In the genomic region with DNA sequence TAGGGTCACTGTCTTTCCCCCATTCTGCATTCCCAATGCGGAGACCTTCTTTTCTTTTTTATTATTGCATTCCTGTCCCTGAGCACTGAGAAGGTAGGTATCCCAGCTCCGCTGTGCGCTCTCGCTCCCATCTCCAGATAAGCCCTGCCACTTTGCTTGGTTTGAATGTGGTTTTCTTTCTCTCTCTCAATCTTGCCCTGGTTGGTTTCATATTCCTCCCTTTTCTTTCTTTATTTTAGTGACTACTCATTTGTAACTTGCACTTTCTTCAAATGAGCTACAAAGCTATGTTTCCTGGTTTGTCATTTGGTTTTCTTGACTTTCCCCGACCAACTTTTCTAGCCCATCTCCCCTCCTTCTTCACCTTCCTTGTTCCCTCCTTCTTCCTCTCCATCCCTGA, we compare ENCODE assay signal across 30 cellular contexts. TPM values are rescaled to one million over a fixed set of nuclear protein-coding genes. Genes with fewer than 3 reads are reported as not detected.
DNase-seq lines count a peak whose midpoint lies in the region; ATAC-seq, FAIRE-seq and TF ChIP-seq lines count a peak whose summit lies in the region.
"Had no signal": no experiment of that assay in that cellular context is flagged by ENCODE, and none has a peak within 500 bp of the region (broad histone marks: within the 10 kb centered on the region; RNA-seq: fewer than 3 reads in every experiment).

No MANE protein-coding gene starts in this region.

- H3K36me3 ChIP-seq in iPS-20b (ENCODE audit: insufficient read depth, low read depth, low read length) (no peaks in the 10 kb centered on the region), A673 (ENCODE audit: insufficient read depth, low read length, poor library complexity, severe bottlenecking) (no peaks in the 10 kb centered on the region)
- H3K36me3 ChIP-seq: ovary, transverse colon, WERI-Rb-1 had no signal

- no peak overlapping the region for H3T11ph ChIP-seq in H9 (ENCODE audit: low read length)

- no peak overlapping the region for H3K4me2 ChIP-seq in H9 (ENCODE audit: insufficient read depth, insufficient read length, low read length)
- H3K4me2 ChIP-seq: PC-9 had no signal

- no peak overlapping the region for H2BK15ac ChIP-seq in H9 (ENCODE audit: low read depth, low read length)

- no peak overlapping the region for H2AFZ ChIP-seq in H9 (ENCODE audit: low read length)
- H2AFZ ChIP-seq: PC-9 had no signal

- H3K27me3 Mint-ChIP-seq in T-helper 2 cell treated with Interferon-gamma antibody and Interleukin-4, amounts not matched to agents 5 μg/mL and 100 μg/mL, for 36 hours (ENCODE audit: low read depth) = peaks cover 30% of the 10 kb centered on the region
- H3K27me3 Mint-ChIP-seq in WTC11 (ENCODE audit: low read depth) (peaks cover 20% of the 10 kb centered on the region), H9 (ENCODE audit: low read depth) (peaks cover 41% of the 10 kb centered on the region)

- no peaks in the 10 kb centered on the region for H3K79me2 ChIP-seq in H9 (ENCODE audit: insufficient read depth, low read length)

- no peak overlapping the region for H4K91ac ChIP-seq in H9 (ENCODE audit: insufficient read length, low read depth, low read length)

- H3K27ac Mint-ChIP-seq in T-helper 2 cell treated with Interferon-gamma antibody and Interleukin-4, amounts not matched to agents 5 μg/mL and 100 μg/mL, for 36 hours = peak overlapping the region; percentile 71
- no peak overlapping the region for H3K27ac Mint-ChIP-seq in WTC11
- no peak overlapping the region; a peak in 1 of 7 replicates for H3K27ac Mint-ChIP-seq in H9
- H3K27ac Mint-ChIP-seq: activated naive CD4-positive, alpha-beta T cell treated with anti-CD3 and anti-CD28 coated beads, Interleukin-2, amount 50 U/mL, for 24 hours had no signal

- H4K8ac ChIP-seq in H9 (replicated peaks; ENCODE audit: insufficient read length, low read depth, low read length) = no peak overlapping the region

- no peak overlapping the region for H3K23ac ChIP-seq in H9 (ENCODE audit: insufficient read length, low read depth, low read length)

- H3K23me2 ChIP-seq in H9 (ENCODE audit: insufficient read length, low read depth, low read length, poor library complexity, severe bottlenecking) = no peaks in the 10 kb centered on the region

- no TSS peak for BruUV-seq in A673 (replicated peaks; lab: Mats Ljungman, UMichigan)

- H3K4me3 Mint-ChIP-seq in T-helper 2 cell treated with Interferon-gamma antibody and Interleukin-4, amounts not matched to agents 5 μg/mL and 100 μg/mL, for 36 hours = peak overlapping the region; percentile 36
- H3K4me3 Mint-ChIP-seq in WTC11 (no peak overlapping the region), H9 (peak overlapping the region in 1 of 2 experiments; percentile 59; a peak in 2 of 5 replicates)
- H3K4me3 Mint-ChIP-seq: activated naive CD4-positive, alpha-beta T cell treated with anti-CD3 and anti-CD28 coated beads, Interleukin-2, amount 50 U/mL, for 24 hours; activated T-cell treated with anti-CD3 and anti-CD28 coated beads, Interleukin-2, amount 50 U/mL, for 4 hours; CD4-positive, alpha-beta memory T cell had no signal

- H3K9me3 ChIP-seq in iPS-20b (ENCODE audit: insufficient read depth, low read depth, low read length) = no peaks in the 10 kb centered on the region
- no peaks in the 10 kb centered on the region for H3K9me3 ChIP-seq in A673 (ENCODE audit: low read depth, low read length, poor library complexity, severe bottlenecking)
- H3K9me3 ChIP-seq in H9 (ENCODE audit: control insufficient read depth, low read depth, low read length) = no peaks in the 10 kb centered on the region
- H3K9me3 ChIP-seq: ovary, transverse colon had no signal

- no peak overlapping the region for H2BK20ac ChIP-seq in H9 (ENCODE audit: low read depth, low read length, poor library complexity, severe bottlenecking)

- POLR2A ChIA-PET in WTC11 (lab: Charles Lee) (interaction anchor here (0.8 to 1.2 kb wide), 2 partner anchors 9 to 45 kb away, joined by 3 to 5 read pairs; no protein-coding TSS in a partner anchor), A673 (lab: Charles Lee; ENCODE audit: low non-redundant PET) (no interaction called here)

- no peak for TF ChIP-seq POLR2A in GM12892 (IDR thresholded peaks at IDR 0.05; ENCODE audit: low read depth, low read length)

- TF ChIP-seq CTCF in WTC11 (IDR thresholded peaks at IDR 0.05) (no peak), A673 (conservative IDR thresholded peaks at IDR 0.05; ENCODE audit: low read depth, low read length) (no peak), H9 (conservative IDR thresholded peaks at IDR 0.05) (no peak)

- H2AK5ac ChIP-seq in H9 (ENCODE audit: insufficient read length, low read length) = no peak overlapping the region

- CTCF ChIA-PET in WTC11 (lab: Charles Lee) (interaction anchor here (0.6 to 2.5 kb wide), 4 partner anchors 11 to 45 kb away, joined by 3 to 11 read pairs (median 6); no protein-coding TSS in a partner anchor), A673 (lab: Charles Lee) (no interaction called here)

- H2BK12ac ChIP-seq in H9 (ENCODE audit: insufficient read length, low read depth, low read length) = no peak overlapping the region

- H3K18ac ChIP-seq in H9 (ENCODE audit: insufficient read length, low read depth, low read length) = no peak overlapping the region

- no peaks in the 10 kb centered on the region for H3K9me3 Mint-ChIP-seq in T-helper 2 cell treated with Interferon-gamma antibody and Interleukin-4, amounts not matched to agents 5 μg/mL and 100 μg/mL, for 36 hours
- no peaks in the 10 kb centered on the region for H3K9me3 Mint-ChIP-seq in WTC11
- H3K9me3 Mint-ChIP-seq in H9 = no peaks in the 10 kb centered on the region
- H3K9me3 Mint-ChIP-seq: activated naive CD4-positive, alpha-beta T cell treated with anti-CD3 and anti-CD28 coated beads, Interleukin-2, amount 50 U/mL, for 24 hours; activated T-cell treated with anti-CD3 and anti-CD28 coated beads, Interleukin-2, amount 50 U/mL, for 4 hours; CD4-positive, alpha-beta memory T cell had no signal

- H2BK120ac ChIP-seq in H9 (ENCODE audit: low read depth, low read length, poor library complexity, severe bottlenecking) = no peak overlapping the region

- no peak overlapping the region for H3K4ac ChIP-seq in H9 (ENCODE audit: low read depth, low read length)

- H3K79me1 ChIP-seq in H9 (ENCODE audit: insufficient read depth, low read depth, low read length, poor library complexity, severe bottlenecking) = no peaks in the 10 kb centered on the region

- H3K27ac ChIP-seq in iPS-20b (ENCODE audit: low read length) (no peak overlapping the region), A673 (ENCODE audit: low read depth, low read length, poor library complexity, severe bottlenecking) (no peak overlapping the region), H9 (ENCODE audit: insufficient read length, low read depth, low read length) (no peak overlapping the region)
- H3K27ac ChIP-seq: epithelial cell of prostate, ovary, PC-9, transverse colon, WERI-Rb-1 had no signal

- peak overlapping the region; percentile 29; the same call in 1 of the 2 replicates for H3K9ac ChIP-seq in iPS-20b (ENCODE audit: low read depth, low read length)
- no peak overlapping the region for H3K9ac ChIP-seq in H9 (ENCODE audit: extremely low read depth, insufficient read length, low read length)

- H3K4me3 ChIP-seq in iPS-20b (ENCODE audit: low read length) (peak overlapping the region; percentile 48; the same call in 1 of the 2 replicates), A673 (ENCODE audit: low read depth, low read length, poor library complexity, severe bottlenecking) (no peak overlapping the region)
- H3K4me3 ChIP-seq: ovary, PC-9, transverse colon had no signal

- H4K5ac ChIP-seq in H9 (ENCODE audit: insufficient read length, low read depth, low read length) = no peak overlapping the region

- intact Hi-C loops in A673 (cut with micrococcal nuclease; ENCODE audit: unreplicated experiment) = no loop called here

- peaks cover 10% of the 10 kb centered on the region for H3K4me1 Mint-ChIP-seq in T-helper 2 cell treated with Interferon-gamma antibody and Interleukin-4, amounts not matched to agents 5 μg/mL and 100 μg/mL, for 36 hours (ENCODE audit: low read depth)
- H3K4me1 Mint-ChIP-seq in WTC11 (peaks cover 32% of the 10 kb centered on the region), H9 (peaks cover 31 to 44% of the 10 kb centered on the region in 2 experiments)

- no peak for DNase-seq in T-helper 2 cell treated with Interferon-gamma antibody and Interleukin-4, amounts not matched to agents 5 μg/mL and 100 μg/mL, for 36 hours (ENCODE audit: low spot score)
- DNase-seq in T-helper 2 cell (no peak), GM12892 (ENCODE audit: insufficient read length) (no peak), WTC11 (ENCODE audit: low spot score) (no peak), A673 (ENCODE audit: low spot score) (no peak), H9 (no peak), NCI-H1417 (lab: John Stamatoyannopoulos, UW) (no peak)
- DNase-seq: 8988T; activated CD8-positive, alpha-beta memory T cell treated with anti-CD3 and anti-CD28 coated beads for 24 hours; activated T-cell treated with anti-CD3 and anti-CD28 coated beads, Interleukin-2, amount 50 U/mL, for 4 hours; aorta; CD4-positive, alpha-beta memory T cell; effector CD4-positive, alpha-beta T cell; KG1; kidney; midbrain; MV-4-11; naive thymus-derived CD4-positive, alpha-beta T cell; NCI-H524; NK-92 treated with Interleukin-12 subunit alpha and Interleukin-12 subunit beta, amount 100 ng/mL, for 24 hours; ovary; PC-9; Right ventricle myocardium superior; T1000; transverse colon; WERI-Rb-1 had no signal

- H3K14ac ChIP-seq in H9 (ENCODE audit: insufficient read depth, low read length) = no peak overlapping the region

- H2BK5ac ChIP-seq in H9 (ENCODE audit: insufficient read length, low read length) = no peak overlapping the region

- no peak overlapping the region for H3K56ac ChIP-seq in H9 (ENCODE audit: insufficient read length, low read depth, low read length)

- H3K27me3 ChIP-seq in iPS-20b (ENCODE audit: insufficient read depth, low read length) = peaks cover 35% of the 10 kb centered on the region
- H3K27me3 ChIP-seq in A673 (replicated peaks; ENCODE audit: insufficient read depth, low read depth, low read length, poor library complexity) = no peaks in the 10 kb centered on the region
- H3K27me3 ChIP-seq in H9 (ENCODE audit: insufficient read depth, low read length) = no peaks in the 10 kb centered on the region
- H3K27me3 ChIP-seq: ovary had no signal

- H4K20me1 ChIP-seq in H9 (ENCODE audit: control insufficient read depth, insufficient read depth, insufficient read length) = no peaks in the 10 kb centered on the region

- whole genome bisulfite sequencing in H9 (ENCODE audit: extremely low coverage, insufficient read length, low lambda C conversion rate) = no CpG with 5 or more reads among the region's 5 CpGs

- H3K36me3 Mint-ChIP-seq in T-helper 2 cell treated with Interferon-gamma antibody and Interleukin-4, amounts not matched to agents 5 μg/mL and 100 μg/mL, for 36 hours (ENCODE audit: low read depth) = no peaks in the 10 kb centered on the region
- H3K36me3 Mint-ChIP-seq in WTC11 = no peaks in the 10 kb centered on the region
- no peaks in the 10 kb centered on the region; a peak in 1 of 7 replicates for H3K36me3 Mint-ChIP-seq in H9 (ENCODE audit: insufficient read depth in 1 of 3, low read depth in 3 of 3)
- H3K36me3 Mint-ChIP-seq: activated naive CD4-positive, alpha-beta T cell treated with anti-CD3 and anti-CD28 coated beads, Interleukin-2, amount 50 U/mL, for 24 hours; CD4-positive, alpha-beta memory T cell; naive thymus-derived CD4-positive, alpha-beta T cell had no signal

- peak; percentile 7; the same call in 1 of the 2 replicates for ATAC-seq in WTC11
- ATAC-seq: naive thymus-derived CD4-positive, alpha-beta T cell had no signal

- peak; percentile 21 for FAIRE-seq in GM12892 (lab: Jason Lieb, UNC)
- FAIRE-seq: colon, kidney had no signal

- peaks cover 17% of the 10 kb centered on the region for H3K4me1 ChIP-seq in iPS-20b (ENCODE audit: insufficient read depth, low read length)
- peaks cover 6% of the 10 kb centered on the region for H3K4me1 ChIP-seq in A673 (ENCODE audit: insufficient read depth, low read length, poor library complexity, severe bottlenecking)
- H3K4me1 ChIP-seq in H9 (ENCODE audit: insufficient read depth, low read length) = peaks cover 5% of the 10 kb centered on the region; the same call in 1 of the 2 replicates
- H3K4me1 ChIP-seq: transverse colon had no signal

RNA-seq across cellular contexts. Expression of gene HSPB1, which starts 29.0 kb away (rescaled TPM):
- 36.7 TPM for polyA plus RNA-seq in GM12892 (2012; ENCODE audit: missing spikeins)
- total RNA-seq in WTC11 (2021) (202 to 299 TPM (median 285 TPM) in 3 replicates), A673 (2021) (354 and 375 TPM in 2 replicates), H9 (2021) (175 and 186 TPM in 2 replicates)
